Comparison of ENCODE assay signal across 23 cellular contexts in genomic region chr4:152437561-152437960, GRCh38.
A peak's percentile ranks its signal among the peaks of the same experiment; 100 is the strongest.
DNase-seq lines count a peak whose midpoint lies in the region; ATAC-seq and TF ChIP-seq lines count a peak whose summit lies in the region.
"Had no signal": no experiment of that assay in that cellular context is flagged by ENCODE, and none has a peak within 500 bp of the region (broad histone marks: within the 10 kb centered on the region; RNA-seq: fewer than 3 reads in every experiment).

No MANE protein-coding gene starts in this region.

- peaks cover 3% of the 10 kb centered on the region; the same call in 1 of the 2 replicates for H3K36me3 Mint-ChIP-seq in WTC11
- H3K36me3 Mint-ChIP-seq in activated CD4-positive, alpha-beta memory T cell treated with anti-CD3 and anti-CD28 coated beads for 36 hours = peaks cover 7% of the 10 kb centered on the region

- H3K4me3 Mint-ChIP-seq in WTC11 = no peak overlapping the region
- H3K4me3 Mint-ChIP-seq in activated CD4-positive, alpha-beta memory T cell treated with anti-CD3 and anti-CD28 coated beads for 36 hours = no peak overlapping the region
- H3K4me3 Mint-ChIP-seq: CD14-positive monocyte; CD4-positive, alpha-beta memory T cell had no signal

- CTCF ChIA-PET in WTC11 (lab: Charles Lee) = interaction anchor here (0.6 kb wide), 1 partner anchor 19 kb away, joined by 3 read pairs; no protein-coding TSS in a partner anchor
- CTCF ChIA-PET in activated CD4-positive, alpha-beta memory T cell treated with anti-CD3 and anti-CD28 coated beads for 36 hours (lab: Charles Lee) = interaction anchor here (1.0 to 2.0 kb wide), 2 partner anchors 64 to 202 kb away, joined by 4 to 8 read pairs; no protein-coding TSS in a partner anchor

- H3K9ac ChIP-seq in neural cell (ENCODE audit: low read length) = no peak overlapping the region
- H3K9ac ChIP-seq: BLaER1 had no signal

- POLR2A ChIA-PET in WTC11 (lab: Charles Lee) = no interaction called here
- POLR2A ChIA-PET in activated CD4-positive, alpha-beta memory T cell treated with anti-CD3 and anti-CD28 coated beads for 36 hours (lab: Charles Lee) = no interaction called here

- no peak for TF ChIP-seq RAD21 in neural cell (conservative IDR thresholded peaks at IDR 0.05)

- no peaks in the 10 kb centered on the region for H3K27me3 Mint-ChIP-seq in WTC11 (ENCODE audit: low read depth)
- no peaks in the 10 kb centered on the region for H3K27me3 Mint-ChIP-seq in activated CD4-positive, alpha-beta memory T cell treated with anti-CD3 and anti-CD28 coated beads for 36 hours
- H3K27me3 Mint-ChIP-seq: CD4-positive, alpha-beta memory T cell; CD4-positive, CD25-positive, alpha-beta regulatory T cell; CD8-positive, alpha-beta memory T cell had no signal

- DNase-seq in WTC11 (ENCODE audit: low spot score) (no peak), T-helper 2 cell (no peak), NCI-H82 treated with DMSO at 0.1 percent for 48 hours (lab: John Stamatoyannopoulos, UW; ENCODE audit: unreplicated experiment) (no peak)
- DNase-seq in activated CD4-positive, alpha-beta memory T cell treated with anti-CD3 and anti-CD28 coated beads for 36 hours = no peak
- DNase-seq: 8988T; ACHN; BE2C; C1 segment of cervical spinal cord; CD4-positive, alpha-beta memory T cell; CD4-positive, CD25-positive, alpha-beta regulatory T cell; CD8-positive, alpha-beta memory T cell; COR-L47; DMS 273 treated with DMSO at 0.1 percent for 48 hours; DMS153; DMS53; DMS79; DND-41; EL; GDM1 had no signal

- ATAC-seq in WTC11 = no peak
- ATAC-seq: GM12878 had no signal

- no peak for TF ChIP-seq CTCF in WTC11 (IDR thresholded peaks at IDR 0.05)
- TF ChIP-seq CTCF in neural cell (IDR thresholded peaks at IDR 0.05; ENCODE audit: poor library complexity, severe bottlenecking) = no peak

- peaks cover 32% of the 10 kb centered on the region for H3K4me1 Mint-ChIP-seq in WTC11
- peaks cover 18% of the 10 kb centered on the region for H3K4me1 Mint-ChIP-seq in activated CD4-positive, alpha-beta memory T cell treated with anti-CD3 and anti-CD28 coated beads for 36 hours (ENCODE audit: low read depth)

- intact Hi-C loops in activated CD4-positive, alpha-beta memory T cell treated with anti-CD3 and anti-CD28 coated beads for 36 hours (cut with micrococcal nuclease) = no loop called here

- H3K79me2 ChIP-seq in neural cell (replicated peaks; ENCODE audit: insufficient read depth, low read length) = no peaks in the 10 kb centered on the region

- H3K9me3 Mint-ChIP-seq in WTC11 = peaks cover 10% of the 10 kb centered on the region
- H3K9me3 Mint-ChIP-seq in activated CD4-positive, alpha-beta memory T cell treated with anti-CD3 and anti-CD28 coated beads for 36 hours = no peaks in the 10 kb centered on the region
- H3K9me3 Mint-ChIP-seq: CD8-positive, alpha-beta memory T cell had no signal

- no peak overlapping the region for H3K4me3 ChIP-seq in neural cell (ENCODE audit: low read length)
- H3K4me3 ChIP-seq: BLaER1, GM12878 had no signal

- H3K4me2 ChIP-seq in neural cell (ENCODE audit: low read length) = no peak overlapping the region
- H3K4me2 ChIP-seq: BLaER1 had no signal

- H3K9me2 ChIP-seq in neural cell (ENCODE audit: insufficient read depth, low read length) = no peaks in the 10 kb centered on the region

- no peaks in the 10 kb centered on the region for H4K20me1 ChIP-seq in neural cell (ENCODE audit: insufficient read depth)
- H4K20me1 ChIP-seq: BLaER1 had no signal

- peak; percentile 76 for TF ChIP-seq EP300 in neural cell (conservative IDR thresholded peaks at IDR 0.05; ENCODE audit: poor library complexity, severe bottlenecking)

- no peak overlapping the region for H3K27ac ChIP-seq in neural cell (ENCODE audit: low read length)
- H3K27ac ChIP-seq: BLaER1 had no signal

- H3K27ac Mint-ChIP-seq in WTC11 = peak overlapping the region; percentile 26; the same call in 1 of the 2 replicates
- H3K27ac Mint-ChIP-seq in activated CD4-positive, alpha-beta memory T cell treated with anti-CD3 and anti-CD28 coated beads for 36 hours = no peak overlapping the region
- H3K27ac Mint-ChIP-seq: CD4-positive, alpha-beta memory T cell; CD4-positive, CD25-positive, alpha-beta regulatory T cell; CD8-positive, alpha-beta memory T cell had no signal

- H3K9me3 ChIP-seq in neural cell (ENCODE audit: low read length) = no peaks in the 10 kb centered on the region
- H3K9me3 ChIP-seq: BE2C had no signal

- H3K36me3 ChIP-seq in neural cell (ENCODE audit: insufficient read depth, low read length) = no peaks in the 10 kb centered on the region
- H3K36me3 ChIP-seq: BE2C had no signal

- no peak overlapping the region for H2AFZ ChIP-seq in neural cell (ENCODE audit: low read depth, low read length)

- H3K27me3 ChIP-seq in neural cell (ENCODE audit: insufficient read depth, low read depth, low read length) = no peaks in the 10 kb centered on the region
- H3K27me3 ChIP-seq: BE2C, BLaER1 had no signal

- H3F3A ChIP-seq in neural cell (ENCODE audit: insufficient read depth, low read length, poor library complexity, severe bottlenecking) = no peaks in the 10 kb centered on the region

TF ChIP-seq in WTC11, 78 proteins besides CTCF, POLR2A, EP300 and RAD21 (continues in another document):
- TF ChIP-seq OVOL2 (CRISPR knock-in tag; IDR thresholded peaks at IDR 0.05; ENCODE audit: borderline replicate concordance) (no peak), USF2 (CRISPR knock-in tag; IDR thresholded peaks at IDR 0.05) (no peak), TEAD1 (CRISPR knock-in tag; IDR thresholded peaks at IDR 0.05) (no peak), ELF4 (CRISPR knock-in tag; IDR thresholded peaks at IDR 0.05; ENCODE audit: low read depth) (no peak), CREB1 (CRISPR knock-in tag; IDR thresholded peaks at IDR 0.05) (no peak), SOX15 (CRISPR knock-in tag; IDR thresholded peaks at IDR 0.05) (no peak), ZNF317 (CRISPR knock-in tag; IDR thresholded peaks at IDR 0.05; ENCODE audit: borderline replicate concordance, low read depth) (no peak)
- TF ChIP-seq, protein P1, sequence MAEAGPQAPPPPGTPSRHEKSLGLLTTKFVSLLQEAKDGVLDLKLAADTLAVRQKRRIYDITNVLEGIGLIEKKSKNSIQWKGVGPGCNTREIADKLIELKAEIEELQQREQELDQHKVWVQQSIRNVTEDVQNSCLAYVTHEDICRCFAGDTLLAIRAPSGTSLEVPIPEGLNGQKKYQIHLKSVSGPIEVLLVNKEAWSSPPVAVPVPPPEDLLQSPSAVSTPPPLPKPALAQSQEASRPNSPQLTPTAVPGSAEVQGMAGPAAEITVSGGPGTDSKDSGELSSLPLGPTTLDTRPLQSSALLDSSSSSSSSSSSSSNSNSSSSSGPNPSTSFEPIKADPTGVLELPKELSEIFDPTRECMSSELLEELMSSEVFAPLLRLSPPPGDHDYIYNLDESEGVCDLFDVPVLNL (CRISPR knock-in tag; IDR thresholded peaks at IDR 0.05; ENCODE audit: borderline replicate concordance, low read depth) = no peak

TF ChIP-seq in neural cell, 6 proteins besides CTCF, POLR2A, EP300 and RAD21:
- TF ChIP-seq EZH2 (IDR thresholded peaks at IDR 0.05; ENCODE audit: borderline replicate concordance, insufficient read depth, low read length, poor library complexity, severe bottlenecking) (no peak), POLR2AphosphoS5 (IDR thresholded peaks at IDR 0.05) (peak; percentile 26)
